ENCODE assay signal across 10 cellular contexts in the genomic region with DNA sequence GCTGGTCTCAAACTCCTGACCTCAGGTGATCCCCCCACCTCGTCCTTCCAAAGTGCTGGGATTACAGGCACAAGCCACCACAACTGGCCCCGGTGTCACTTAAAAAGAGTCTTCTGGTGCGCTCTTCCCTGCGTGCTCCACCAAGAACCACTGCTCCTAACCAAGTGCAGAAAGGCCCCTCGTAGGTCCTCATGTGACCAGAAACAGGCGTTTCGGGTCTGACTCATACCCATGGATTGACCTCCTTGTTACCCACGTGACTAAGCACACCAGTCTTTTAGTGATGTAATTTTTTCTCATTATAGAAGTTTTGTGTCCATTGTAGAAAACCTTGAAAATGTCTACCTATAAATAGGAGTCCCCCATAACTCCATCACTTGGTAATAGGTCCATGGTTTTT.
DNase-seq lines count a peak whose midpoint lies in the region; ATAC-seq and TF ChIP-seq lines count a peak whose summit lies in the region.
"Had no signal": no experiment of that assay in that cellular context is flagged by ENCODE, and none has a peak within 500 bp of the region (broad histone marks: within the 10 kb centered on the region; RNA-seq: fewer than 3 reads in every experiment).

No MANE protein-coding gene starts in this region.

- TF ChIP-seq CTCF in HFF-Myc (IDR thresholded peaks at IDR 0.05; ENCODE audit: low read depth, low read length, missing control alignments), result no peak

- DNase-seq in AG08395 (ENCODE audit: low spot score) (peak; percentile 86), HFF-Myc (ENCODE audit: extremely low read depth, low read depth) (peak; percentile 56), iPS-NIHi11 (ENCODE audit: low spot score) (peak; percentile 12)
- DNase-seq: NCI-H187 treated with DMSO at 0.1 percent for 48 hours had no signal

- H3K4me3 ChIP-seq in HFF-Myc (replicated peaks; ENCODE audit: low read depth, low read length), result no peak overlapping the region
- H3K4me3 ChIP-seq: skin epidermis had no signal

- peak; percentile 58 for ATAC-seq in SK-N-SH treated with all-trans-retinoic acid at 6 μM for 48 hours
- no peak for ATAC-seq in GM18907 (IDR thresholded peaks at IDR 0.05; ENCODE audit: unreplicated experiment)
- no peak for ATAC-seq in HG03432 (IDR thresholded peaks at IDR 0.05; ENCODE audit: unreplicated experiment)
- ATAC-seq in GM19467 (IDR thresholded peaks at IDR 0.05; ENCODE audit: unreplicated experiment), result no peak
- no peak for ATAC-seq in GM21367 (IDR thresholded peaks at IDR 0.05; ENCODE audit: unreplicated experiment)

TF ChIP-seq in SK-N-SH treated with all-trans-retinoic acid at 6 μM for 48 hours, 23 proteins besides CTCF, POLR2A, EP300 and RAD21:
- TF ChIP-seq ZFP3 (CRISPR knock-in tag; IDR thresholded peaks at IDR 0.05), result no peak
- no peak for TF ChIP-seq RARB (CRISPR knock-in tag; IDR thresholded peaks at IDR 0.05)
TF ChIP-seq in SK-N-SH treated with all-trans-retinoic acid at 6 μM for 48 hours: peak in this region for 0.

Comparison
In these comparisons a context has a peak if more than half of its experiments do, and no peak if none do; other contexts are left out.
1. DNase-seq: peak in every context shown above with its lines; median percentile 86 in AG08395; 56 in HFF-Myc; 12 in iPS-NIHi11.